8 cellular contexts compared by ENCODE assay signal in genomic region chr11:76918941-76919386, GRCh38. TPM values are rescaled to one million over a fixed set of nuclear protein-coding genes. Genes with fewer than 3 reads are reported as not detected.
DNase-seq lines count a peak whose midpoint lies in the region; ATAC-seq and TF ChIP-seq lines count a peak whose summit lies in the region.

No MANE protein-coding gene starts in this region.

- peaks cover 5% of the 10 kb centered on the region for H3K4me1 ChIP-seq in DND-41 (ENCODE audit: insufficient read depth, low read length)
- peaks cover 20% of the 10 kb centered on the region for H3K4me1 ChIP-seq in lower lobe of right lung
- H3K4me1 ChIP-seq in upper lobe of right lung: peaks cover 5% of the 10 kb centered on the region

- H3K36me3 ChIP-seq in DND-41 (ENCODE audit: insufficient read depth, low read length) (no peaks in the 10 kb centered on the region), lower lobe of right lung (no peaks in the 10 kb centered on the region), upper lobe of right lung (no peaks in the 10 kb centered on the region)

- H3K9ac ChIP-seq in DND-41 (ENCODE audit: low read depth, low read length): no peak overlapping the region

- no peaks in the 10 kb centered on the region for H3K27me3 ChIP-seq in DND-41 (ENCODE audit: insufficient read depth, low read length, poor library complexity)
- H3K27me3 ChIP-seq in lower lobe of right lung (ENCODE audit: low read depth): no peaks in the 10 kb centered on the region
- no peaks in the 10 kb centered on the region for H3K27me3 ChIP-seq in upper lobe of right lung

- DNase-seq in DND-41 (peak; percentile 22), OCI-M1 (lab: John Stamatoyannopoulos, UW) (peak; percentile 98), coronary artery (ENCODE audit: low spot score) (no peak), lower lobe of right lung (no peak), upper lobe of right lung (no peak), ureter (ENCODE audit: low spot score) (no peak)

- no peaks in the 10 kb centered on the region for H4K20me1 ChIP-seq in DND-41 (ENCODE audit: insufficient read depth, low read length)

- peak; percentile 79 for TF ChIP-seq CTCF in DND-41 (IDR thresholded peaks at IDR 0.05; ENCODE audit: borderline replicate concordance, extremely low read depth, low read length, poor library complexity, severe bottlenecking)
- TF ChIP-seq CTCF in LNCAP (IDR thresholded peaks at IDR 0.05): peak; percentile 77
- peak; percentile 54 for TF ChIP-seq CTCF in coronary artery (IDR thresholded peaks at IDR 0.05)
- peak; percentile 70 for TF ChIP-seq CTCF in lower lobe of right lung (IDR thresholded peaks at IDR 0.05)
- peak; percentile 70 for TF ChIP-seq CTCF in upper lobe of right lung (IDR thresholded peaks at IDR 0.05)

- no peaks in the 10 kb centered on the region for H3K79me2 ChIP-seq in DND-41 (ENCODE audit: insufficient read depth, low read length)

- intact Hi-C loops in lower lobe of right lung (cut with DNase I): loop anchor here (5.0 kb wide), 1 partner anchor 107 kb away; no protein-coding TSS in a partner anchor
- intact Hi-C loops in upper lobe of right lung (cut with DNase I): loop anchor here (10.0 kb wide), 1 partner anchor 114 kb away; no protein-coding TSS in a partner anchor

- peak; percentile 74 for ATAC-seq in DND-41 (ENCODE audit: insufficient read depth, low read depth)
- ATAC-seq in lower lobe of right lung: peak; percentile 82 to 92
- ATAC-seq in upper lobe of right lung: peak; percentile 84
- ATAC-seq in GM18867 (IDR thresholded peaks at IDR 0.05; ENCODE audit: unreplicated experiment): no peak

- H3K4me3 ChIP-seq in DND-41 (ENCODE audit: low read depth in 1 of 2, low read length in 2 of 2) (no peak overlapping the region), coronary artery (peak overlapping the region; percentile 63), lower lobe of right lung (peak overlapping the region; percentile 24), upper lobe of right lung (peak overlapping the region; percentile 12)

- H2AFZ ChIP-seq in DND-41 (ENCODE audit: low read depth, low read length): no peak overlapping the region

- no peak overlapping the region for H3K4me2 ChIP-seq in DND-41 (ENCODE audit: insufficient read depth, low read length)

- H3K27ac ChIP-seq in DND-41 (ENCODE audit: low read length) (no peak overlapping the region), coronary artery (no peak overlapping the region), lower lobe of right lung (no peak overlapping the region), upper lobe of right lung (no peak overlapping the region)

- no peaks in the 10 kb centered on the region for H3K9me3 ChIP-seq in DND-41 (ENCODE audit: insufficient read depth, low read length, severe bottlenecking)
- H3K9me3 ChIP-seq in lower lobe of right lung: no peaks in the 10 kb centered on the region
- no peaks in the 10 kb centered on the region for H3K9me3 ChIP-seq in upper lobe of right lung

RNA-seq across cellular contexts. Expression of gene ACER3, which starts 58.2 kb away (rescaled TPM):
- total RNA-seq in lower lobe of right lung: 67.2 TPM
- 42.2 TPM for total RNA-seq in upper lobe of right lung
- 33.4 TPM for total RNA-seq in ureter

Comparison
In these comparisons a context has a peak if more than half of its experiments do, and no peak if none do; other contexts are left out.
1. DNase-seq: peak in DND-41 (single experiment) and OCI-M1 (single experiment); none in coronary artery (single experiment), lower lobe of right lung (single experiment), upper lobe of right lung (single experiment) and ureter (single experiment).
2. H3K4me3 ChIP-seq: peak in coronary artery (single experiment), lower lobe of right lung (single experiment) and upper lobe of right lung (single experiment); none in DND-41 (0 of 2).
3. Peak in every context shown above with its lines, with median percentiles within 50 percentile points of each other: CTCF ChIP-seq.